ENCODE assay signal across 14 cellular contexts in the genomic region with DNA sequence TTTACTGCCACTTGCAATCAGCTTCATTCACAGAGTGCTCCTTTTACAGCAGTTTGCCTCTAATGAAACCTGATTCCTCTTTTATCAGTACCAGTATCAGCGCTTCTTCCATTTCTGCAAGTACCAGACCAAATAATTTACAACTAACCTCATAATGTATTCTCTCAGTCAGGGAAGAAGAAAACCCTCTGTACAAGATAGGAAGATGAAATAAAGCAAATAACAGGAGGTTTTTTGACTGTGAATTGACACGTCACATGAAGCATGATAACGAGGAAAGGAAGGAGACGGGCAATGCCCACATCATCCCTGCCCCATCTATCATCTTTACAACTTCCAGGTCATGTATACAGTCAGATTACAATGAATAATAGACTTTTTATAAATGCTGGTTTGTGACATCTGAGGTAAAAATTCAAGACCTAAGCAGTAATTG. TPM values are rescaled to one million over a fixed set of nuclear protein-coding genes. Genes with fewer than 3 reads are reported as not detected.
DNase-seq lines count a peak whose midpoint lies in the region; ATAC-seq, FAIRE-seq and TF ChIP-seq lines count a peak whose summit lies in the region.
"Had no signal": no experiment of that assay in that cellular context is flagged by ENCODE, and none has a peak within 500 bp of the region (broad histone marks: within the 10 kb centered on the region; RNA-seq: fewer than 3 reads in every experiment).

No MANE protein-coding gene starts in this region.

- no peak overlapping the region for H3K9ac ChIP-seq in K562 (ENCODE audit: insufficient read depth in 1 of 2, low read depth in 2 of 2, low read length in 2 of 2)
- H3K9ac ChIP-seq: BLaER1 treated with 17β-estradiol and CSF1 and Interleukin-3, amounts not matched to agents 10 nM and 100 nM had no signal

- H3K4me3 ChIP-seq in HEK293 (ENCODE audit: low read depth, low read length) = no peak overlapping the region
- no peak overlapping the region for H3K4me3 ChIP-seq in K562
- H3K4me3 ChIP-seq: BLaER1 treated with 17β-estradiol and CSF1 and Interleukin-3, amounts not matched to agents 10 nM and 100 nM; SJCRH30 had no signal

- H3K4me2 ChIP-seq in K562 (ENCODE audit: insufficient read depth, low read length) = no peak overlapping the region
- H3K4me2 ChIP-seq: BLaER1 treated with 17β-estradiol and CSF1 and Interleukin-3, amounts not matched to agents 10 nM and 100 nM had no signal

- TF ChIP-seq POLR2A in K562 (conservative IDR thresholded peaks at IDR 0.05) = no peak

- H3K27ac ChIP-seq in HEK293 (ENCODE audit: extremely low read depth, low read depth, low read length) (no peak overlapping the region), K562 (ENCODE audit: extremely low read depth, low read depth, low read length) (no peak overlapping the region)
- H3K27ac ChIP-seq: BLaER1 treated with 17β-estradiol and CSF1 and Interleukin-3, amounts not matched to agents 10 nM and 100 nM; SJCRH30 had no signal

- no TSS peak for BruUV-seq in K562 (replicated peaks; lab: Mats Ljungman, UMichigan)

- H3K4me1 Mint-ChIP-seq in activated CD4-positive, alpha-beta memory T cell treated with anti-CD3 and anti-CD28 coated beads for 36 hours (ENCODE audit: low read depth) = peaks cover 3% of the 10 kb centered on the region
- H3K4me1 Mint-ChIP-seq: H9 had no signal

- no peak for TF ChIP-seq RAD21 in K562 (CRISPR knock-in tag; conservative IDR thresholded peaks at IDR 0.05 in 1 of 2, IDR thresholded peaks at IDR 0.05 in 1 of 2)

- H3K4me3 Mint-ChIP-seq in activated CD4-positive, alpha-beta memory T cell treated with anti-CD3 and anti-CD28 coated beads for 36 hours = no peak overlapping the region
- H3K4me3 Mint-ChIP-seq: H9 had no signal

- H2AFZ ChIP-seq in K562 (ENCODE audit: low read depth, low read length) = no peak overlapping the region

- no peak for ATAC-seq in K562
- no peak for ATAC-seq in GM18511 (IDR thresholded peaks at IDR 0.05; ENCODE audit: unreplicated experiment)
- ATAC-seq in GM19397 (IDR thresholded peaks at IDR 0.05; ENCODE audit: unreplicated experiment) = no peak

- POLR2A ChIA-PET in HEK293 (lab: Yijun Ruan, JAX) = no interaction called here
- POLR2A ChIA-PET in K562 (lab: Yijun Ruan, JAX) = interaction anchor here (0.6 to 1.1 kb wide), 3 partner anchors 14 to 224 kb away, joined by 3 to 5 read pairs (median 3); no protein-coding TSS in a partner anchor
- POLR2A ChIA-PET in activated CD4-positive, alpha-beta memory T cell treated with anti-CD3 and anti-CD28 coated beads for 36 hours (lab: Charles Lee) = no interaction called here

- H3K4me1 ChIP-seq in HEK293 (ENCODE audit: control insufficient read depth, insufficient read depth, low read length) = peaks cover 11% of the 10 kb centered on the region; the same call in 1 of the 2 replicates
- H3K4me1 ChIP-seq in K562 (replicated peaks in 1 of 2; ENCODE audit: control insufficient read depth in 2 of 2, insufficient read depth in 2 of 2, low read length in 2 of 2) = peaks cover 0 to 5% of the 10 kb centered on the region in 2 experiments; a peak in 3 of 5 replicates
- H3K4me1 ChIP-seq: SJCRH30 had no signal

- no peak for FAIRE-seq in K562 (lab: Jason Lieb, UNC)

- no peak for TF ChIP-seq EP300 in K562 (IDR thresholded peaks at IDR 0.05; ENCODE audit: low read length)

- H3K27me3 Mint-ChIP-seq in activated CD4-positive, alpha-beta memory T cell treated with anti-CD3 and anti-CD28 coated beads for 36 hours = no peaks in the 10 kb centered on the region

- H3K36me3 Mint-ChIP-seq in activated CD4-positive, alpha-beta memory T cell treated with anti-CD3 and anti-CD28 coated beads for 36 hours = peaks cover 2% of the 10 kb centered on the region

- H3K9me1 ChIP-seq in K562 (ENCODE audit: control insufficient read depth, insufficient read depth, low read length) = no peaks in the 10 kb centered on the region

- H3K9me3 ChIP-seq in HEK293 (ENCODE audit: control insufficient read depth, insufficient read depth, low read depth, low read length) (no peaks in the 10 kb centered on the region), K562 (replicated peaks; ENCODE audit: control insufficient read depth, insufficient read depth, low read depth, low read length) (no peaks in the 10 kb centered on the region)
- H3K9me3 ChIP-seq: BLaER1 treated with 17β-estradiol and CSF1 and Interleukin-3, amounts not matched to agents 10 nM and 100 nM; SJCRH30 had no signal

- DNase-seq in DMS153 (lab: John Stamatoyannopoulos, UW) (peak; percentile 45), NCI-H526 (lab: John Stamatoyannopoulos, UW) (peak; percentile 37 to 44), K562 (ENCODE audit: extremely low read depth in 1 of 4, low spot score in 3 of 4) (no peak)
- no peak for DNase-seq in activated CD4-positive, alpha-beta memory T cell treated with anti-CD3 and anti-CD28 coated beads for 36 hours
- DNase-seq: H9, NCI-H1436, NCI-H510A, RPMI8226, SJCRH30, T-helper 1 cell had no signal

- no peaks in the 10 kb centered on the region for H3K79me2 ChIP-seq in K562 (ENCODE audit: control insufficient read depth, insufficient read depth, low read length)

- TF ChIP-seq CTCF in HEK293 (tag by site-specific recombination; IDR thresholded peaks at IDR 0.05) (no peak), K562 (IDR thresholded peaks at IDR 0.05 in 2 of 3, conservative IDR thresholded peaks at IDR 0.05 in 1 of 3; ENCODE audit: insufficient read depth in 2 of 3, low read depth in 1 of 3, low read length in 3 of 3) (no peak)

- no peaks in the 10 kb centered on the region for H4K20me1 ChIP-seq in K562 (replicated peaks; ENCODE audit: control insufficient read depth, insufficient read depth, low read length)
- H4K20me1 ChIP-seq: BLaER1 treated with 17β-estradiol and CSF1 and Interleukin-3, amounts not matched to agents 10 nM and 100 nM had no signal

- 59% methylated on average over 4 of the region's 4 CpGs for WGBS in K562 (ENCODE audit: insufficient coverage, low coverage, missing lambda C conversion rate)

- H3K36me3 ChIP-seq in HEK293 (ENCODE audit: control insufficient read depth in 2 of 2, insufficient read depth in 1 of 2, low read length in 2 of 2) (peaks cover 0 to 13% of the 10 kb centered on the region in 2 experiments; a peak in 1 of 3 replicates), K562 (ENCODE audit: control insufficient read depth, insufficient read depth, low read length) (peaks cover 14% of the 10 kb centered on the region)

- intact Hi-C loops in K562 (cut with micrococcal nuclease) = no loop called here
- intact Hi-C loops in activated CD4-positive, alpha-beta memory T cell treated with anti-CD3 and anti-CD28 coated beads for 36 hours (cut with micrococcal nuclease) = no loop called here

- H3K27me3 ChIP-seq in K562 (ENCODE audit: control insufficient read depth in 2 of 2, insufficient read depth in 2 of 2, low read length in 2 of 2) = no peaks in the 10 kb centered on the region
- H3K27me3 ChIP-seq: BLaER1 treated with 17β-estradiol and CSF1 and Interleukin-3, amounts not matched to agents 10 nM and 100 nM; SJCRH30 had no signal

- CTCF ChIA-PET in HEK293 (lab: Yijun Ruan, JAX) = interaction anchor here (0.7 to 2.5 kb wide), 6 partner anchors 10 to 486 kb away, joined by 3 to 11 read pairs (median 4); no protein-coding TSS in a partner anchor
- CTCF ChIA-PET in K562 (lab: Yijun Ruan, JAX; ENCODE audit: low intra/inter-chr PET ratio) = no interaction called here
- CTCF ChIA-PET in activated CD4-positive, alpha-beta memory T cell treated with anti-CD3 and anti-CD28 coated beads for 36 hours (lab: Charles Lee) = no interaction called here

- in situ Hi-C loops in K562 (cut with MboI) = no loop called here

- no peak overlapping the region for H3K27ac Mint-ChIP-seq in activated CD4-positive, alpha-beta memory T cell treated with anti-CD3 and anti-CD28 coated beads for 36 hours
- H3K27ac Mint-ChIP-seq: H9 had no signal

- H3K9me3 Mint-ChIP-seq in activated CD4-positive, alpha-beta memory T cell treated with anti-CD3 and anti-CD28 coated beads for 36 hours = no peaks in the 10 kb centered on the region
- H3K9me3 Mint-ChIP-seq: H9 had no signal

RNA-seq across cellular contexts. Expression of gene ABITRAM, which starts 21.9 kb away (rescaled TPM):
- 15.3 and 26.6 TPM in 2 replicates for total RNA-seq in K562 (2011; cell fraction: chromatin; rRNA removed; ENCODE audit: low replicate concordance)
- 9.3 and 11.4 TPM in 2 replicates for total RNA-seq in K562 (2011; cell fraction: nucleolus; rRNA removed)
- total RNA-seq in K562 (2011; cell fraction: nucleoplasm; rRNA removed) = 12.2 and 21.4 TPM in 2 replicates
- 8.9 and 12.9 TPM in 2 replicates for total RNA-seq in K562 (2014; rRNA removed)
- total RNA-seq in K562 (2014; rRNA removed; fragmentation: Illumina TruSeq; extraction: Trizol) = 24.2 and 24.9 TPM in 2 replicates
- 26.4 and 28.9 TPM in 2 replicates for total RNA-seq in K562 (2015; rRNA removed; fragmentation: Illumina TruSeq; extraction: Trizol)
- 18.6 and 19.7 TPM in 2 replicates for total RNA-seq in K562 (2021)
- polyA plus RNA-seq in K562 (2011; rRNA removed) = 44.7 and 46.9 TPM in 2 replicates
- polyA plus RNA-seq in K562 (2011; cell fraction: cytosol; rRNA removed) = 13.3 and 22.9 TPM in 2 replicates
- 25.4 and 43.5 TPM in 2 replicates for polyA plus RNA-seq in K562 (2011; cell fraction: nucleus; rRNA removed)
- polyA plus RNA-seq in K562 (2012) = 23.3 and 27.1 TPM in 2 replicates
- 37.7 and 47.6 TPM in 2 replicates for polyA plus RNA-seq in K562 (2014; fragmentation: Illumina TruSeq; extraction: Trizol)
- 10 to 100 TPM; 26.5 to 34.4 TPM for polyA plus RNA-seq in K562 (2014; fragmentation: Nextera tagmentation; extraction: Ambion mirVana)
- 27.2 and 28.4 TPM in 2 replicates for polyA plus RNA-seq in K562 (2014; rRNA removed)
- 20.4 and 22.9 TPM in 2 replicates for polyA minus RNA-seq in K562 (2011; rRNA and poly(A)+ RNA removed)
- polyA minus RNA-seq in K562 (2011; cell fraction: cytosol; rRNA and poly(A)+ RNA removed) = 5.2 and 8.6 TPM in 2 replicates
- polyA minus RNA-seq in K562 (2011; cell fraction: nucleus; rRNA and poly(A)+ RNA removed) = 6.7 and 15.1 TPM in 2 replicates
- total RNA-seq in activated CD4-positive, alpha-beta memory T cell treated with anti-CD3 and anti-CD28 coated beads for 36 hours = 10 to 100 TPM in 1 of 2 experiments, 1 to 10 TPM in 1; 9.4 to 11.2 TPM

RNA-seq across cellular contexts. Expression of gene ELP1, which starts 22.2 kb away (rescaled TPM):
- 23.2 and 58.4 TPM in 2 replicates for total RNA-seq in K562 (2011; cell fraction: chromatin; rRNA removed; ENCODE audit: low replicate concordance)
- total RNA-seq in K562 (2011; cell fraction: nucleolus; rRNA removed) = 19.3 and 26.2 TPM in 2 replicates
- 22.3 and 25.3 TPM in 2 replicates for total RNA-seq in K562 (2011; cell fraction: nucleoplasm; rRNA removed)
- 35.8 and 40.8 TPM in 2 replicates for total RNA-seq in K562 (2014; rRNA removed)
- total RNA-seq in K562 (2014; rRNA removed; fragmentation: Illumina TruSeq; extraction: Trizol) = 37.2 and 39.7 TPM in 2 replicates
- total RNA-seq in K562 (2015; rRNA removed; fragmentation: Illumina TruSeq; extraction: Trizol) = 39.0 and 41.7 TPM in 2 replicates
- total RNA-seq in K562 (2021) = 33.4 and 38.6 TPM in 2 replicates
- polyA plus RNA-seq in K562 (2011; rRNA removed) = 43.7 and 48.6 TPM in 2 replicates
- 16.6 and 24.1 TPM in 2 replicates for polyA plus RNA-seq in K562 (2011; cell fraction: cytosol; rRNA removed)
- 85.3 and 134 TPM in 2 replicates for polyA plus RNA-seq in K562 (2011; cell fraction: nucleus; rRNA removed)
- 25.3 and 34.9 TPM in 2 replicates for polyA plus RNA-seq in K562 (2012)
- polyA plus RNA-seq in K562 (2014; fragmentation: Illumina TruSeq; extraction: Trizol) = 35.4 and 45.3 TPM in 2 replicates
- 10 to 100 TPM; 17.0 to 25.0 TPM for polyA plus RNA-seq in K562 (2014; fragmentation: Nextera tagmentation; extraction: Ambion mirVana)
- polyA plus RNA-seq in K562 (2014; rRNA removed) = 30.9 and 46.6 TPM in 2 replicates
- 54.1 and 70.2 TPM in 2 replicates for polyA minus RNA-seq in K562 (2011; rRNA and poly(A)+ RNA removed)
- 23.1 and 28.1 TPM in 2 replicates for polyA minus RNA-seq in K562 (2011; cell fraction: cytosol; rRNA and poly(A)+ RNA removed)
- polyA minus RNA-seq in K562 (2011; cell fraction: nucleus; rRNA and poly(A)+ RNA removed) = 21.0 and 36.7 TPM in 2 replicates
- 10 to 100 TPM; 25.5 to 29.2 TPM for total RNA-seq in activated CD4-positive, alpha-beta memory T cell treated with anti-CD3 and anti-CD28 coated beads for 36 hours

RNA-seq across cellular contexts. Expression of gene CTNNAL1, which starts 57.2 kb away (rescaled TPM):
- total RNA-seq in K562 (2011; cell fraction: chromatin; rRNA removed; ENCODE audit: low replicate concordance) = 8.0 and 35.8 TPM in 2 replicates
- 3.3 and 5.7 TPM in 2 replicates for total RNA-seq in K562 (2011; cell fraction: nucleolus; rRNA removed)
- total RNA-seq in K562 (2011; cell fraction: nucleoplasm; rRNA removed) = 8.6 and 9.2 TPM in 2 replicates
- total RNA-seq in K562 (2014; rRNA removed) (37.6 and 38.9 TPM in 2 replicates), K562 (2014; rRNA removed; fragmentation: Illumina TruSeq; extraction: Trizol) (78.0 and 89.1 TPM in 2 replicates), K562 (2015; rRNA removed; fragmentation: Illumina TruSeq; extraction: Trizol) (42.2 and 46.7 TPM in 2 replicates), K562 (2021) (46.9 and 48.8 TPM in 2 replicates)
- polyA plus RNA-seq in K562 (2011; rRNA removed) (42.5 and 70.7 TPM in 2 replicates), K562 (2014; fragmentation: Illumina TruSeq; extraction: Trizol) (53.8 and 57.9 TPM in 2 replicates), K562 (2014; fragmentation: Nextera tagmentation; extraction: Ambion mirVana) (10 to 100 TPM; 23.2 to 29.8 TPM), K562 (2014; rRNA removed) (42.3 and 43.6 TPM in 2 replicates)
- polyA plus RNA-seq in K562 (2011; cell fraction: cytosol; rRNA removed) = 9.6 and 20.6 TPM in 2 replicates
- polyA plus RNA-seq in K562 (2011; cell fraction: nucleus; rRNA removed) = 6.0 and 11.1 TPM in 2 replicates
- 32.7 and 33.7 TPM in 2 replicates for polyA plus RNA-seq in K562 (2012)
- 45.3 and 51.5 TPM in 2 replicates for polyA minus RNA-seq in K562 (2011; rRNA and poly(A)+ RNA removed)
- polyA minus RNA-seq in K562 (2011; cell fraction: cytosol; rRNA and poly(A)+ RNA removed) = 16.8 and 20.3 TPM in 2 replicates
- polyA minus RNA-seq in K562 (2011; cell fraction: nucleus; rRNA and poly(A)+ RNA removed) = 9.7 and 16.2 TPM in 2 replicates
- total RNA-seq in activated CD4-positive, alpha-beta memory T cell treated with anti-CD3 and anti-CD28 coated beads for 36 hours = 10 to 100 TPM; 23.2 to 25.9 TPM

Comparison
In these comparisons a context has a peak if more than half of its experiments do, and no peak if none do; other contexts are left out.
1. DNase-seq: peak in DMS153 (single experiment) and NCI-H526 (2 of 2); none in K562 (0 of 4) and activated CD4-positive, alpha-beta memory T cell treated with anti-CD3 and anti-CD28 coated beads for 36 hours (single experiment).